In the genomic region with DNA sequence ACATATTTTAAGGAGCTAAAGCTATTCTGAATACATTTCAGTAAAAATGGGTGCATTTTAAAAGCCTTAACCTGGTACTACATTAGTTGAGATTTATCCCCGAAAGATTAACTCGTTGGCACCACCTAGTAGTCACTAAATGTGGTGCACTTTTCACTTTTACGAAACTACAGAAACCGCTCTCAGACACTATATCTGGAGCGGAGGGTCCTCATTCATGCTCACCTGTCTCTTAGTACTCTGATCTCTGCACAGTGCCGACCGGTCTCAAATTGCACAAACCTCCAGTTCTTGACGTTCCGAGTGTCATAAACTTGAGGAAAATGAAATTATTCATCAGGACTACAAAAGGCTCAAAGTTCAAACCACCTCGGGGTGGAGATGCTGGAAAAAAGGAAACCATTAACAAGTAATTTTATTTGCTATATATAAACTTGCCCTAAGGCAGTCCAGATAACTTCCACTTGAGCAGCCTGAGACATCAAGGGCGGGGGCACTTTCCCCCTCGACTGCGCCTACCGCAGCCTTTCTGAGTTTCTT, we compare ENCODE assay signal across 9 cellular contexts. TPM values are rescaled to one million over a fixed set of nuclear protein-coding genes. Genes with fewer than 3 reads are reported as not detected.
DNase-seq lines count a peak whose midpoint lies in the region; ATAC-seq and TF ChIP-seq lines count a peak whose summit lies in the region.
"Had no signal": no experiment of that assay in that cellular context is flagged by ENCODE, and none has a peak within 500 bp of the region (broad histone marks: within the 10 kb centered on the region; RNA-seq: fewer than 3 reads in every experiment).

No MANE protein-coding gene starts in this region.

- H3K9me3 ChIP-seq in CD4-positive, alpha-beta T cell (ENCODE audit: control insufficient read depth, low read length) = no peaks in the 10 kb centered on the region
- H3K9me3 ChIP-seq in spleen = no peaks in the 10 kb centered on the region

- H3K27me3 ChIP-seq in CD4-positive, alpha-beta T cell (ENCODE audit: control insufficient read depth, insufficient read depth, low read length) = no peaks in the 10 kb centered on the region
- no peaks in the 10 kb centered on the region for H3K27me3 ChIP-seq in spleen (replicated peaks in 1 of 7)

- peaks cover 9 to 57% (median 33%) of the 10 kb centered on the region in 6 donors for H3K4me1 ChIP-seq in spleen

- CTCF ChIA-PET in CD4-positive, alpha-beta T cell (lab: Charles Lee) = interaction anchor here (1.0 to 2.9 kb wide), 3 partner anchors 8 to 15 kb away, joined by 3 to 14 read pairs (median 3); no protein-coding TSS in a partner anchor

- ATAC-seq in CD4-positive, alpha-beta T cell (ENCODE audit: poor library complexity) = peak; percentile 62
- peak; percentile 36 for ATAC-seq in GM18867 (IDR thresholded peaks at IDR 0.05; ENCODE audit: unreplicated experiment)

- 0 to 1% (median 0%) methylated on average over 14 of the region's 14 CpGs for WGBS in spleen, 5 donors

- intact Hi-C loops in CD4-positive, alpha-beta T cell (cut with DNase I, micrococcal nuclease) = loop anchor here (1.0 to 10.0 kb wide), 5 partner anchors 67 to 486 kb away; a partner anchor contains a TSS
- intact Hi-C loops in spleen (cut with DNase I; ENCODE audit: low total_unique reads) = loop anchor here (10.0 kb wide), 1 partner anchor 92 kb away; a partner anchor contains a TSS
- intact Hi-C loops in posterior cingulate gyrus (cut with DNase I) = loop anchor here (2.0 to 10.0 kb wide), 2 partner anchors 32 to 262 kb away; a partner anchor contains a TSS

- peak overlapping the region; percentile 73 for H3K27ac ChIP-seq in CD4-positive, alpha-beta T cell (ENCODE audit: low read depth, low read length)
- peak overlapping the region; percentile 89 for H3K27ac ChIP-seq in caudate nucleus (ENCODE audit: low read depth, low read length)
- peak overlapping the region; percentile 55 to 95 (median 88) for H3K27ac ChIP-seq in spleen

- H3K36me3 ChIP-seq in spleen = peaks cover 0 to 44% (median 4%) of the 10 kb centered on the region in 6 donors

- peak; percentile 31 for TF ChIP-seq CTCF in CD4-positive, alpha-beta T cell (IDR thresholded peaks at IDR 0.05)
- peak in 9 of 11 experiments; percentile 22 to 61 (median 47) for TF ChIP-seq CTCF in spleen (IDR thresholded peaks at IDR 0.05 in 8 of 11, conservative IDR thresholded peaks at IDR 0.05 in 3 of 11)

- peak overlapping the region; percentile 91 for H3K27ac Mint-ChIP-seq in CD4-positive, alpha-beta T cell

- peak overlapping the region; percentile 69 to 96 (median 85) for H3K4me3 ChIP-seq in spleen

- no peak for TF ChIP-seq POLR2A in spleen (IDR thresholded peaks at IDR 0.05)

- DNase-seq in CD4-positive, alpha-beta T cell = no peak
- DNase-seq in SHP77 (lab: John Stamatoyannopoulos, UW) = peak; percentile 21 to 49
- DNase-seq in caudate nucleus (lab: John Stamatoyannopoulos, UW) = peak in 8 of 61 donors; percentile 10 to 44 (median 22)
- peak; percentile 54 for DNase-seq in islet precursor cell
- no peak for DNase-seq in spleen
- DNase-seq in posterior cingulate gyrus = no peak

- peak overlapping the region; percentile 98 for H3K4me3 Mint-ChIP-seq in CD4-positive, alpha-beta T cell

- peaks cover 20% of the 10 kb centered on the region for H3K4me1 Mint-ChIP-seq in CD4-positive, alpha-beta T cell (ENCODE audit: low read depth)

- POLR2A ChIA-PET in CD4-positive, alpha-beta T cell (lab: Charles Lee) = interaction anchor here (2.2 kb wide), 1 partner anchor 32 kb away, joined by 15 read pairs; a partner anchor contains a TSS

- no peak for TF ChIP-seq EP300 in Ishikawa (IDR thresholded peaks at IDR 0.05; ENCODE audit: borderline replicate concordance)

- peaks cover 39% of the 10 kb centered on the region for H3K36me3 Mint-ChIP-seq in CD4-positive, alpha-beta T cell (ENCODE audit: low read depth)

- TF ChIP-seq RAD21 in Ishikawa (IDR thresholded peaks at IDR 0.05; ENCODE audit: low read depth) = peak; percentile 51

- no peaks in the 10 kb centered on the region for H3K9me3 Mint-ChIP-seq in CD4-positive, alpha-beta T cell

- H3K27me3 Mint-ChIP-seq in CD4-positive, alpha-beta T cell = no peaks in the 10 kb centered on the region

TF ChIP-seq in Ishikawa, 13 proteins besides CTCF, POLR2A, EP300 and RAD21:
- TF ChIP-seq CREB1 (IDR thresholded peaks at IDR 0.05; ENCODE audit: low read depth) (no peak), YY1 (IDR thresholded peaks at IDR 0.05; ENCODE audit: low read depth) (0 out of 2 replicates have a peak, but pooled peaks have one; percentile 6), ZBTB7A (IDR thresholded peaks at IDR 0.05; ENCODE audit: low read depth) (no peak), TCF12 (IDR thresholded peaks at IDR 0.05; ENCODE audit: low read depth) (no peak), FOXM1 (IDR thresholded peaks at IDR 0.05; ENCODE audit: borderline replicate concordance, low read depth) (no peak), CEBPB (IDR thresholded peaks at IDR 0.05) (0 out of 2 replicates have a peak, but pooled peaks have one; percentile 17), TAF1 (IDR thresholded peaks at IDR 0.05; ENCODE audit: low read depth) (no peak)
- TF ChIP-seq, protein P1, sequence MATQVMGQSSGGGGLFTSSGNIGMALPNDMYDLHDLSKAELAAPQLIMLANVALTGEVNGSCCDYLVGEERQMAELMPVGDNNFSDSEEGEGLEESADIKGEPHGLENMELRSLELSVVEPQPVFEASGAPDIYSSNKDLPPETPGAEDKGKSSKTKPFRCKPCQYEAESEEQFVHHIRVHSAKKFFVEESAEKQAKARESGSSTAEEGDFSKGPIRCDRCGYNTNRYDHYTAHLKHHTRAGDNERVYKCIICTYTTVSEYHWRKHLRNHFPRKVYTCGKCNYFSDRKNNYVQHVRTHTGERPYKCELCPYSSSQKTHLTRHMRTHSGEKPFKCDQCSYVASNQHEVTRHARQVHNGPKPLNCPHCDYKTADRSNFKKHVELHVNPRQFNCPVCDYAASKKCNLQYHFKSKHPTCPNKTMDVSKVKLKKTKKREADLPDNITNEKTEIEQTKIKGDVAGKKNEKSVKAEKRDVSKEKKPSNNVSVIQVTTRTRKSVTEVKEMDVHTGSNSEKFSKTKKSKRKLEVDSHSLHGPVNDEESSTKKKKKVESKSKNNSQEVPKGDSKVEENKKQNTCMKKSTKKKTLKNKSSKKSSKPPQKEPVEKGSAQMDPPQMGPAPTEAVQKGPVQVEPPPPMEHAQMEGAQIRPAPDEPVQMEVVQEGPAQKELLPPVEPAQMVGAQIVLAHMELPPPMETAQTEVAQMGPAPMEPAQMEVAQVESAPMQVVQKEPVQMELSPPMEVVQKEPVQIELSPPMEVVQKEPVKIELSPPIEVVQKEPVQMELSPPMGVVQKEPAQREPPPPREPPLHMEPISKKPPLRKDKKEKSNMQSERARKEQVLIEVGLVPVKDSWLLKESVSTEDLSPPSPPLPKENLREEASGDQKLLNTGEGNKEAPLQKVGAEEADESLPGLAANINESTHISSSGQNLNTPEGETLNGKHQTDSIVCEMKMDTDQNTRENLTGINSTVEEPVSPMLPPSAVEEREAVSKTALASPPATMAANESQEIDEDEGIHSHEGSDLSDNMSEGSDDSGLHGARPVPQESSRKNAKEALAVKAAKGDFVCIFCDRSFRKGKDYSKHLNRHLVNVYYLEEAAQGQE (IDR thresholded peaks at IDR 0.05; ENCODE audit: low read depth) = no peak
TF ChIP-seq in Ishikawa: peak in this region for 2.

RNA-seq across cellular contexts. Expression of a gene that starts 0.7 kb away (rescaled TPM):
- 10 to 100 TPM; 16.0 to 18.1 TPM for total RNA-seq in CD4-positive, alpha-beta T cell
- total RNA-seq in spleen = 10 to 100 TPM; 16.4 to 24.3 (median 23.1) TPM
- polyA plus RNA-seq in spleen = 10 to 100 TPM in 2 of 3 donors, 1 to 10 TPM in 1; 9.9 to 15.9 (median 15.5) TPM

RNA-seq across cellular contexts. Expression of a gene that starts 0.8 kb away (rescaled TPM):
- 1 to 10 TPM in 1 of 2 experiments, under 1 TPM in 1; 0.66 to 1.0 TPM for total RNA-seq in CD4-positive, alpha-beta T cell
- 10 to 100 TPM in 3 of 7 donors, 1 to 10 TPM in 4; 6.0 to 13.0 (median 8.8) TPM for total RNA-seq in spleen
- polyA plus RNA-seq in spleen = 1 to 10 TPM; 2.8 to 6.3 (median 5.2) TPM

RNA-seq across cellular contexts. Expression of a gene that starts 32.4 kb away (rescaled TPM):
- total RNA-seq in CD4-positive, alpha-beta T cell = 1 to 10 TPM; 6.6 to 6.8 TPM
- 10 to 100 TPM in 6 of 7 donors, 1 to 10 TPM in 1; 9.2 to 17.5 (median 13.6) TPM for total RNA-seq in spleen
- polyA plus RNA-seq in spleen = 1 to 10 TPM; 7.3 to 8.6 (median 7.8) TPM

RNA-seq across cellular contexts. Expression of a gene that starts 54.6 kb away (rescaled TPM):
- under 1 TPM in 1 of 2 experiments, not detected in 1; 0.70 TPM for total RNA-seq in CD4-positive, alpha-beta T cell
- 100 to 1,000 TPM in 2 of 7 donors, 10 to 100 TPM in 5; 21.1 to 144 (median 71.3) TPM for total RNA-seq in spleen
- polyA plus RNA-seq in spleen = 100 to 1,000 TPM in 1 of 3 donors, 10 to 100 TPM in 2; 52.1 to 161 (median 58.6) TPM
- total RNA-seq: activated CD8-positive, alpha-beta memory T cell treated with anti-CD3 and anti-CD28 coated beads for 36 hours had no signal

Comparison
In these comparisons a context has a peak if more than half of its experiments do, and no peak if none do; other contexts are left out.
1. DNase-seq: peak in SHP77 (2 of 2) and islet precursor cell (single experiment); none in CD4-positive, alpha-beta T cell (0 of 10), spleen (single experiment) and posterior cingulate gyrus (0 of 10).
2. Peak in every context shown above with its lines, with median percentiles within 50 percentile points of each other: H3K27ac ChIP-seq.